1 cellular context compared by ENCODE assay signal in the genomic region with DNA sequence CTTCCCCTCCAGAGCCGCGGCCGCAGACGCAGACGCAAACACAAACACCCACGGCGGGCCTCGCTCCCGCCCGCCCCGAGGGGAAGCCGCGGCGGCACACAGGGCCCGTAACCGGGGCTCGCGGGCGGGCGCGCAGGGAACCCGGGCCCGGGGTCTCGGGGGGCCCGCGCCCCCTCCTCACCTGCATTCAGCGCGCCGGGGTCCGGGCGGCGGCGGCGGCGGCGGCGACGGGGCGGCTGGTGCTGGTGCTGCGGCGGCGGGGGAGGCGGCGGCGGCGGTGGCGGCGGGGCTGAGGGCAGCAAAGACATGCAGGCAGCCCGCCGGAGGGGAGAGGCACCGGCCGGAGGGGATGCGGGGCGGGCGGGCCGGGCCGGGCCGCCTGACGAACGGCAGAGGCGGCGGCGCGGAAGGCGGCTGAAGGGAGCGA.
TF ChIP-seq lines count a peak whose summit lies in the region.

No MANE protein-coding gene starts in this region.

TF ChIP-seq in GM23338, 12 proteins besides CTCF, POLR2A, EP300 and RAD21 (continued from another document):
- no peak for TF ChIP-seq ZNF462 (CRISPR knock-in tag; IDR thresholded peaks at IDR 0.05)
TF ChIP-seq in GM23338: peak in this region for 1.
